Comparison of ENCODE assay signal across 21 cellular contexts in the genomic region with DNA sequence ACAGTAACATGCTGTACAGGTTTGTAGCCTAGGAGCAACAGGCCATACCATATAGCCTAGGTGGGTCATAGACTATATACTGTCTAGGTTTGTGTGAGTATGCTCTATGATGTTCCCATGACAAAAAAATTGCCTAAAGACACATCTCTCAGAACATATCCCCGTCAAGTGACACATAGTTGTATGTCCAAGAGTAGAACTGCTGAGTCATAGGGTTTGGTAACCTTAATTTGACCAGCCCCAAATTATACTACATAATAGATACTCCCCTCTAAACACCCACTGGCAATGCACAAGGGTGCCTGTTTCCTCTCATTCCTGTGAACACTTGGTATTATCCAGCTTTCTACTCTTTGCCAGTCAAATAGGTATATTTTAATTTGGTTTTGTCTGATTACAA.
"Had no signal": no experiment of that assay in that cellular context is flagged by ENCODE, and none has a peak within 500 bp of the region (broad histone marks: within the 10 kb centered on the region; RNA-seq: fewer than 3 reads in every experiment).

No MANE protein-coding gene starts in this region.

- H3K27ac ChIP-seq: left lung, neural progenitor cell, sigmoid colon, spleen, thoracic aorta, vagina had no signal

- ATAC-seq: left lung; naive thymus-derived CD4-positive, alpha-beta T cell had no signal

- H3K4me3 ChIP-seq: left lung, lung, neural progenitor cell, sigmoid colon, spleen, thoracic aorta, vagina had no signal

- H3K27me3 ChIP-seq: left lung, neural progenitor cell, sigmoid colon, spleen, vagina had no signal

- DNase-seq: activated CD4-positive, alpha-beta T cell treated with anti-CD3 and anti-CD28 coated beads for 4 hours; activated CD4-positive, alpha-beta T cell treated with anti-CD3 and anti-CD28 coated beads, Interleukin-2, amount 50 U/mL, for 48 hours; activated CD4-positive, CD25-positive, alpha-beta regulatory T cell; activated naive CD4-positive, alpha-beta T cell treated with anti-CD3 and anti-CD28 coated beads for 36 hours; activated T-cell treated with anti-CD3 and anti-CD28 coated beads, Interleukin-2, amount 50 U/mL, for 48 hours; amygdala; cerebellar nuclear complex; cortex of kidney; foreskin melanocyte; left lung; naive thymus-derived CD4-positive, alpha-beta T cell; posterior cingulate gyrus; sigmoid colon; spleen; stimulated activated CD4-positive, alpha-beta T cell treated with anti-CD3 and anti-CD28 coated beads, Interleukin-4, amount 100 ng/mL, for 1 hour; stimulated activated naive CD4-positive, alpha-beta T cell treated with Interleukin-2 at 50 U/mL for 16 hours; T1000 had no signal

- H3K4me2 ChIP-seq: neural progenitor cell had no signal

- H2AFZ ChIP-seq: neural progenitor cell had no signal

- H3K9me3 ChIP-seq: left lung, sigmoid colon, spleen, thoracic aorta, vagina had no signal

- H3K9ac ChIP-seq: neural progenitor cell had no signal

- H3K4me1 ChIP-seq: left lung, vagina had no signal

- H3K36me3 ChIP-seq: left lung, neural progenitor cell, sigmoid colon, thoracic aorta, vagina had no signal
